ENCODE assay signal across 3 cellular contexts in genomic region chr1:35571263-35571662, GRCh38.
A peak's percentile ranks its signal among the peaks of the same experiment; 100 is the strongest.
TF ChIP-seq lines count a peak whose summit lies in the region.

No MANE protein-coding gene starts in this region.

TF ChIP-seq in SK-N-SH, 30 proteins besides CTCF, POLR2A, EP300 and RAD21:
- TF ChIP-seq FOXM1 (IDR thresholded peaks at IDR 0.05; ENCODE audit: low read depth) (no peak), EZH2phosphoT487 (IDR thresholded peaks at IDR 0.05; ENCODE audit: borderline replicate concordance, low read depth) (no peak), FOXJ3 (CRISPR knock-in tag; IDR thresholded peaks at IDR 0.05) (no peak), RCOR1 (IDR thresholded peaks at IDR 0.05; ENCODE audit: low read length) (no peak), SIN3A (IDR thresholded peaks at IDR 0.05; ENCODE audit: borderline replicate concordance, low read depth, low read length) (no peak), POLR2AphosphoS5 (IDR thresholded peaks at IDR 0.05; ENCODE audit: low read depth, low read length) (no peak), REST (IDR thresholded peaks at IDR 0.05; ENCODE audit: low read depth, low read length) (no peak), YY1 (IDR thresholded peaks at IDR 0.05; ENCODE audit: low read depth) (no peak), GATA2 (CRISPR knock-in tag; IDR thresholded peaks at IDR 0.05) (no peak), MXI1 (IDR thresholded peaks at IDR 0.05; ENCODE audit: low read depth, low read length) (no peak), IRF3 (IDR thresholded peaks at IDR 0.05; ENCODE audit: low read depth, low read length) (no peak), GABPA (IDR thresholded peaks at IDR 0.05; ENCODE audit: low read depth) (no peak), USF2 (IDR thresholded peaks at IDR 0.05; ENCODE audit: borderline replicate concordance, low read depth, low read length) (no peak), CHD2 (IDR thresholded peaks at IDR 0.05; ENCODE audit: low read length, partially characterized antibody) (no peak), MAX (IDR thresholded peaks at IDR 0.05; ENCODE audit: low read depth) (no peak), MEF2A (IDR thresholded peaks at IDR 0.05; ENCODE audit: borderline replicate concordance, low read depth) (no peak), SMC3 (IDR thresholded peaks at IDR 0.05; ENCODE audit: low read depth, low read length) (no peak)

TF ChIP-seq in SK-N-SH treated with all-trans-retinoic acid at 6 μM for 48 hours, 23 proteins besides CTCF, POLR2A, EP300 and RAD21:
- TF ChIP-seq ISL1 (CRISPR knock-in tag; IDR thresholded peaks at IDR 0.05) (no peak), SNAI2 (CRISPR knock-in tag; IDR thresholded peaks at IDR 0.05) (no peak), CREB5 (CRISPR knock-in tag; IDR thresholded peaks at IDR 0.05; ENCODE audit: low read depth) (no peak), TOX (CRISPR knock-in tag; IDR thresholded peaks at IDR 0.05; ENCODE audit: borderline replicate concordance) (no peak), GLIS3 (CRISPR knock-in tag; IDR thresholded peaks at IDR 0.05) (no peak)

TF ChIP-seq in K562, 482 proteins besides CTCF, POLR2A, EP300 and RAD21:
- TF ChIP-seq SLC30A9 (CRISPR knock-in tag; IDR thresholded peaks at IDR 0.05) = 0 out of 2 replicates have a peak, but pooled peaks have one; percentile 25
- no peak for TF ChIP-seq NCOA2 (IDR thresholded peaks at IDR 0.05; ENCODE audit: partially characterized antibody in 2 of 2)
